ENCODE assay signal across 10 cellular contexts in the genomic region with DNA sequence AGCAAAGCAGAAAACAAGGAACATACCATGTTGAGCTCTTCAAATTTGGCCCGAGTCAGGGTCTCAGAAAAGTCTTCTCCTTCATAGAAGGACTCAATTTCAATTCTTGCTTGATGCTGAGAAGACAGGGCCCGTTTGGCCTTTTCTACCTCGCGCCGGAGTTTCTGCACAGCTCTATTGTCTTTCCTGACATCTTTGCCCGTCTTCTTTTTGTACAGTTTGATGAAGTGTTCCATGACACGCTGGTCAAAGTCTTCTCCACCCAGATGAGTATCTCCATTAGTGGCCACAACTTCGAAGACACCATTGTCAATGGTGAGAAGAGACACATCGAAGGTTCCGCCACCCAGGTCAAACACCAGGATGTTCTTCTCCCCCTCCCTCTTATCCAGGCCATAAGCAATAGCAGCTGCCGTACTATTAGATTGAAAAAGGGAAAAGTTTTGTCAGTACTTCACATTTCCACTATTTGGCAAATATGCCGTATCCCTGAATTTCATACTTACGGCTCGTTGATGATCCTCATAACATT. TPM values are rescaled to one million over a fixed set of nuclear protein-coding genes. Genes with fewer than 3 reads are reported as not detected.
A peak's percentile ranks its signal among the peaks of the same experiment; 100 is the strongest.
DNase-seq lines count a peak whose midpoint lies in the region; ATAC-seq lines count a peak whose summit lies in the region.
"Had no signal": no experiment of that assay in that cellular context is flagged by ENCODE, and none has a peak within 500 bp of the region (broad histone marks: within the 10 kb centered on the region; RNA-seq: fewer than 3 reads in every experiment).

No MANE protein-coding gene starts in this region.

- H3K4me1 Mint-ChIP-seq in activated CD4-positive, alpha-beta T cell treated with anti-CD3 and anti-CD28 coated beads for 36 hours, result peaks cover 59% of the 10 kb centered on the region
- H3K4me1 Mint-ChIP-seq in activated T-helper 1 cell treated with anti-CD3 and anti-CD28 coated beads, Interleukin-12 subunit alpha, Interleukin-12 subunit beta, Interleukin-2, Interleukin-4 antibody, amounts not matched to agents 30 ng/mL and 10 ng/mL and 1 ng/mL, durations not matched to agents 14 hours and 24 hours and 36 hours (ENCODE audit: low read depth), result peaks cover 47% of the 10 kb centered on the region
- H3K4me1 Mint-ChIP-seq in stimulated activated naive B cell treated with anti-CD40 and anti-IgM and Interleukin-4, amounts not matched to agents 10 μg/mL and 1 μg/mL and 100 μg/mL, for 72 hours, result peaks cover 29 to 55% of the 10 kb centered on the region in 2 donors

- H3K4me1 ChIP-seq in iPS-15b (ENCODE audit: control insufficient read depth, insufficient read depth, low read length), result peaks cover 3% of the 10 kb centered on the region

- H3K4me3 Mint-ChIP-seq in activated CD4-positive, alpha-beta T cell treated with anti-CD3 and anti-CD28 coated beads for 36 hours, result peak overlapping the region; percentile 90
- peak overlapping the region; percentile 96 for H3K4me3 Mint-ChIP-seq in activated T-helper 1 cell treated with anti-CD3 and anti-CD28 coated beads, Interleukin-12 subunit alpha, Interleukin-12 subunit beta, Interleukin-2, Interleukin-4 antibody, amounts not matched to agents 30 ng/mL and 10 ng/mL and 1 ng/mL, durations not matched to agents 14 hours and 24 hours and 36 hours
- peak overlapping the region; percentile 90 to 97 for H3K4me3 Mint-ChIP-seq in stimulated activated naive B cell treated with anti-CD40 and anti-IgM and Interleukin-4, amounts not matched to agents 10 μg/mL and 1 μg/mL and 100 μg/mL, for 72 hours

- peaks cover 73% of the 10 kb centered on the region for H3K36me3 Mint-ChIP-seq in activated CD4-positive, alpha-beta T cell treated with anti-CD3 and anti-CD28 coated beads for 36 hours (ENCODE audit: low read depth)
- peaks cover 61% of the 10 kb centered on the region for H3K36me3 Mint-ChIP-seq in activated T-helper 1 cell treated with anti-CD3 and anti-CD28 coated beads, Interleukin-12 subunit alpha, Interleukin-12 subunit beta, Interleukin-2, Interleukin-4 antibody, amounts not matched to agents 30 ng/mL and 10 ng/mL and 1 ng/mL, durations not matched to agents 14 hours and 24 hours and 36 hours (ENCODE audit: low read depth)
- peaks cover 40 to 45% of the 10 kb centered on the region in 2 donors for H3K36me3 Mint-ChIP-seq in stimulated activated naive B cell treated with anti-CD40 and anti-IgM and Interleukin-4, amounts not matched to agents 10 μg/mL and 1 μg/mL and 100 μg/mL, for 72 hours

- peaks cover 34% of the 10 kb centered on the region for H3K36me3 ChIP-seq in iPS-15b (ENCODE audit: control insufficient read depth, insufficient read depth, low read length)

- POLR2A ChIA-PET in activated CD4-positive, alpha-beta T cell treated with anti-CD3 and anti-CD28 coated beads for 36 hours (lab: Charles Lee), result interaction anchor here (0.6 to 1.1 kb wide), 5 partner anchors 21 to 377 kb away, joined by 3 to 4 read pairs (median 4); no protein-coding TSS in a partner anchor

- H3K27ac Mint-ChIP-seq in activated CD4-positive, alpha-beta T cell treated with anti-CD3 and anti-CD28 coated beads for 36 hours, result peak overlapping the region; percentile 75
- H3K27ac Mint-ChIP-seq in activated T-helper 1 cell treated with anti-CD3 and anti-CD28 coated beads, Interleukin-12 subunit alpha, Interleukin-12 subunit beta, Interleukin-2, Interleukin-4 antibody, amounts not matched to agents 30 ng/mL and 10 ng/mL and 1 ng/mL, durations not matched to agents 14 hours and 24 hours and 36 hours, result peak overlapping the region; percentile 72
- peak overlapping the region; percentile 84 for H3K27ac Mint-ChIP-seq in stimulated activated naive B cell treated with anti-CD40 and anti-IgM and Interleukin-4, amounts not matched to agents 10 μg/mL and 1 μg/mL and 100 μg/mL, for 72 hours

- ATAC-seq in activated CD4-positive, alpha-beta T cell treated with anti-CD3 and anti-CD28 coated beads for 36 hours, result no peak
- no peak for ATAC-seq in stimulated activated naive B cell treated with anti-CD40 and anti-IgM and Interleukin-4, amounts not matched to agents 10 μg/mL and 1 μg/mL and 100 μg/mL, for 72 hours (replicated peaks)
- no peak for ATAC-seq in GM18868 (IDR thresholded peaks at IDR 0.05; ENCODE audit: unreplicated experiment)

- peak overlapping the region; percentile 31 for H3K4me3 ChIP-seq in iPS-15b (ENCODE audit: low read depth, low read length)

- no peaks in the 10 kb centered on the region for H3K27me3 ChIP-seq in iPS-15b (ENCODE audit: control insufficient read depth, insufficient read depth, low read length)

- intact Hi-C loops in activated CD4-positive, alpha-beta T cell treated with anti-CD3 and anti-CD28 coated beads for 36 hours (cut with DNase I, micrococcal nuclease), result no loop called here
- intact Hi-C loops in activated T-helper 1 cell treated with anti-CD3 and anti-CD28 coated beads, Interleukin-12 subunit alpha, Interleukin-12 subunit beta, Interleukin-2, Interleukin-4 antibody, amounts not matched to agents 30 ng/mL and 10 ng/mL and 1 ng/mL, durations not matched to agents 14 hours and 24 hours and 36 hours (cut with micrococcal nuclease), result no loop called here

- H3K9me3 Mint-ChIP-seq in activated CD4-positive, alpha-beta T cell treated with anti-CD3 and anti-CD28 coated beads for 36 hours (ENCODE audit: low read depth), result no peaks in the 10 kb centered on the region
- H3K9me3 Mint-ChIP-seq in activated T-helper 1 cell treated with anti-CD3 and anti-CD28 coated beads, Interleukin-12 subunit alpha, Interleukin-12 subunit beta, Interleukin-2, Interleukin-4 antibody, amounts not matched to agents 30 ng/mL and 10 ng/mL and 1 ng/mL, durations not matched to agents 14 hours and 24 hours and 36 hours, result no peaks in the 10 kb centered on the region
- no peaks in the 10 kb centered on the region for H3K9me3 Mint-ChIP-seq in stimulated activated naive B cell treated with anti-CD40 and anti-IgM and Interleukin-4, amounts not matched to agents 10 μg/mL and 1 μg/mL and 100 μg/mL, for 72 hours

- no peaks in the 10 kb centered on the region for H3K27me3 Mint-ChIP-seq in activated CD4-positive, alpha-beta T cell treated with anti-CD3 and anti-CD28 coated beads for 36 hours
- H3K27me3 Mint-ChIP-seq in activated T-helper 1 cell treated with anti-CD3 and anti-CD28 coated beads, Interleukin-12 subunit alpha, Interleukin-12 subunit beta, Interleukin-2, Interleukin-4 antibody, amounts not matched to agents 30 ng/mL and 10 ng/mL and 1 ng/mL, durations not matched to agents 14 hours and 24 hours and 36 hours (ENCODE audit: insufficient read depth), result no peaks in the 10 kb centered on the region
- no peaks in the 10 kb centered on the region for H3K27me3 Mint-ChIP-seq in stimulated activated naive B cell treated with anti-CD40 and anti-IgM and Interleukin-4, amounts not matched to agents 10 μg/mL and 1 μg/mL and 100 μg/mL, for 72 hours

- no peaks in the 10 kb centered on the region for H3K9me3 ChIP-seq in iPS-15b (ENCODE audit: control insufficient read depth, insufficient read depth, low read length)

- H3K9ac ChIP-seq in iPS-15b (ENCODE audit: low read depth, low read length), result no peak overlapping the region

- DNase-seq in activated CD4-positive, alpha-beta T cell treated with anti-CD3 and anti-CD28 coated beads for 36 hours, result no peak
- no peak for DNase-seq in activated CD4-positive, alpha-beta T cell treated with anti-CD3 and anti-CD28 coated beads, Interleukin-2, amount 50 U/mL, for 4 hours
- DNase-seq in activated T-helper 1 cell treated with anti-CD3 and anti-CD28 coated beads, Interleukin-12 subunit alpha, Interleukin-12 subunit beta, Interleukin-2, Interleukin-4 antibody, amounts not matched to agents 30 ng/mL and 10 ng/mL and 1 ng/mL, durations not matched to agents 14 hours and 24 hours and 36 hours (ENCODE audit: low spot score), result no peak
- no peak for DNase-seq in stimulated activated naive B cell treated with anti-CD40 and anti-IgM and Interleukin-4, amounts not matched to agents 10 μg/mL and 1 μg/mL and 100 μg/mL, for 72 hours
- no peak for DNase-seq in nucleus accumbens (lab: John Stamatoyannopoulos, UW)
- DNase-seq in stimulated activated CD4-positive, alpha-beta T cell treated with anti-CD3 and anti-CD28 coated beads, Interleukin-2, amount 100 ng/mL, for 48 hours, result no peak
- DNase-seq: activated CD4-positive, alpha-beta T cell treated with anti-CD3 and anti-CD28 coated beads, Interleukin-2, amount 50 U/mL, for 48 hours; NCI-H1105 had no signal

- CTCF ChIA-PET in activated CD4-positive, alpha-beta T cell treated with anti-CD3 and anti-CD28 coated beads for 36 hours (lab: Charles Lee), result interaction anchor here (1.1 kb wide), 1 partner anchor 21 kb away, joined by 3 read pairs; no protein-coding TSS in a partner anchor

RNA-seq across cellular contexts. Expression of a gene that starts 2.2 kb away (rescaled TPM):
- 100 to 1,000 TPM; 179 to 188 TPM for total RNA-seq in activated CD4-positive, alpha-beta T cell treated with anti-CD3 and anti-CD28 coated beads for 36 hours
- total RNA-seq in activated T-helper 1 cell treated with anti-CD3 and anti-CD28 coated beads, Interleukin-12 subunit alpha, Interleukin-12 subunit beta, Interleukin-2, Interleukin-4 antibody, amounts not matched to agents 30 ng/mL and 10 ng/mL and 1 ng/mL, durations not matched to agents 14 hours and 24 hours and 36 hours, result 242 and 243 TPM in 2 replicates

RNA-seq across cellular contexts. Expression of a gene that starts 22.6 kb away (rescaled TPM):
- 10 to 100 TPM; 41.6 to 47.7 TPM for total RNA-seq in activated CD4-positive, alpha-beta T cell treated with anti-CD3 and anti-CD28 coated beads for 36 hours
- total RNA-seq in activated T-helper 1 cell treated with anti-CD3 and anti-CD28 coated beads, Interleukin-12 subunit alpha, Interleukin-12 subunit beta, Interleukin-2, Interleukin-4 antibody, amounts not matched to agents 30 ng/mL and 10 ng/mL and 1 ng/mL, durations not matched to agents 14 hours and 24 hours and 36 hours, result 53.6 and 56.8 TPM in 2 replicates

RNA-seq across cellular contexts. Expression of a gene that starts 38.6 kb away (rescaled TPM):
- 10 to 100 TPM; 29.1 to 33.1 TPM for total RNA-seq in activated CD4-positive, alpha-beta T cell treated with anti-CD3 and anti-CD28 coated beads for 36 hours
- total RNA-seq in activated T-helper 1 cell treated with anti-CD3 and anti-CD28 coated beads, Interleukin-12 subunit alpha, Interleukin-12 subunit beta, Interleukin-2, Interleukin-4 antibody, amounts not matched to agents 30 ng/mL and 10 ng/mL and 1 ng/mL, durations not matched to agents 14 hours and 24 hours and 36 hours, result 32.8 and 33.1 TPM in 2 replicates

RNA-seq across cellular contexts. Expression of a gene that starts 49.4 kb away (rescaled TPM):
- 10 to 100 TPM; 35.1 to 47.3 TPM for total RNA-seq in activated CD4-positive, alpha-beta T cell treated with anti-CD3 and anti-CD28 coated beads for 36 hours
- total RNA-seq in activated T-helper 1 cell treated with anti-CD3 and anti-CD28 coated beads, Interleukin-12 subunit alpha, Interleukin-12 subunit beta, Interleukin-2, Interleukin-4 antibody, amounts not matched to agents 30 ng/mL and 10 ng/mL and 1 ng/mL, durations not matched to agents 14 hours and 24 hours and 36 hours, result 47.2 and 50.8 TPM in 2 replicates
